Comparison of ENCODE assay signal across 1 cellular context in the genomic region with DNA sequence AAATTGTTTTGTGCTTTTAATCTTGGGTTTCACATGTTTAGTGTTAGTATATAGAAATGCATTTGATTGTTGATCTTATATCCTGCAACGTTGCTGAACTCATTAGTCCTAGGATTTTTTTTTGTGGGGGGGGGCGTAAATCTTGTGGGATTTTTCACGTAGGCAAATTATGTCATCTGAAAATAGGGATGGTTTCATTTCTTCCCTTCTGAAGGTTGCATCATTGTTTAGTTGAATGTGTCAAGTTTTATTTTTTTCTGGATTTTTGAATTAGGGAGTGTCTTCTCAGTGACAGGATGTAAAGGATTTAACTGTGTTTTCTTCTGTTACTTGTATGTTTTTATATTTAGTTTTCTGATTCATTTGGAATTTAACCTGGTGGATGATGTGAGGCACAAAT.
TF ChIP-seq lines count a peak whose summit lies in the region.

No MANE protein-coding gene starts in this region.

TF ChIP-seq in HEK293, 187 proteins besides CTCF, POLR2A, EP300 and RAD21 (continued from another document and continues in another):
- TF ChIP-seq, protein P1, sequence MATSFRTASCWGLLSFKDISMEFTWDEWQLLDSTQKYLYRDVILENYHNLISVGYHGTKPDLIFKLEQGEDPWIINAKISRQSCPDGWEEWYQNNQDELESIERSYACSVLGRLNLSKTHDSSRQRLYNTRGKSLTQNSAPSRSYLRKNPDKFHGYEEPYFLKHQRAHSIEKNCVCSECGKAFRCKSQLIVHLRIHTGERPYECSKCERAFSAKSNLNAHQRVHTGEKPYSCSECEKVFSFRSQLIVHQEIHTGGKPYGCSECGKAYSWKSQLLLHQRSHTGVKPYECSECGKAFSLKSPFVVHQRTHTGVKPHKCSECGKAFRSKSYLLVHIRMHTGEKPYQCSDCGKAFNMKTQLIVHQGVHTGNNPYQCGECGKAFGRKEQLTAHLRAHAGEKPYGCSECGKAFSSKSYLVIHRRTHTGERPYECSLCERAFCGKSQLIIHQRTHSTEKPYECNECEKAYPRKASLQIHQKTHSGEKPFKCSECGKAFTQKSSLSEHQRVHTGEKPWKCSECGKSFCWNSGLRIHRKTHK (tag by site-specific recombination; IDR thresholded peaks at IDR 0.05), result no peak
- TF ChIP-seq ZNF585B (tag by site-specific recombination; IDR thresholded peaks at IDR 0.05), result no peak
- TF ChIP-seq ZNF658 (tag by site-specific recombination; IDR thresholded peaks at IDR 0.05), result no peak
- TF ChIP-seq ZXDB (tag by site-specific recombination; IDR thresholded peaks at IDR 0.05), result no peak
- TF ChIP-seq ZNF558 (tag by site-specific recombination; IDR thresholded peaks at IDR 0.05), result 0 out of 2 replicates have a peak, but pooled peaks have one; percentile 15
- TF ChIP-seq ZNF629 (tag by site-specific recombination; IDR thresholded peaks at IDR 0.05), result peak; percentile 63
- TF ChIP-seq ZNF221 (tag by site-specific recombination; IDR thresholded peaks at IDR 0.05; ENCODE audit: borderline replicate concordance), result no peak
- no peak for TF ChIP-seq HOXD13 (CRISPR knock-in tag; IDR thresholded peaks at IDR 0.05; ENCODE audit: borderline replicate concordance)
- TF ChIP-seq ZNF555 (tag by site-specific recombination; conservative IDR thresholded peaks at IDR 0.05), result no peak
- no peak for TF ChIP-seq TRIM28 (IDR thresholded peaks at IDR 0.05; ENCODE audit: borderline replicate concordance, low read length)
- no peak for TF ChIP-seq ZBTB1 (tag by site-specific recombination; IDR thresholded peaks at IDR 0.05)
- no peak for TF ChIP-seq ZNF48 (tag by site-specific recombination; IDR thresholded peaks at IDR 0.05)
- TF ChIP-seq MYNN (tag by site-specific recombination; IDR thresholded peaks at IDR 0.05; ENCODE audit: borderline replicate concordance), result no peak
- TF ChIP-seq ZFP37 (tag by site-specific recombination; IDR thresholded peaks at IDR 0.05), result no peak
- no peak for TF ChIP-seq KLF1 (tag by site-specific recombination; IDR thresholded peaks at IDR 0.05)
- TF ChIP-seq, protein P2, sequence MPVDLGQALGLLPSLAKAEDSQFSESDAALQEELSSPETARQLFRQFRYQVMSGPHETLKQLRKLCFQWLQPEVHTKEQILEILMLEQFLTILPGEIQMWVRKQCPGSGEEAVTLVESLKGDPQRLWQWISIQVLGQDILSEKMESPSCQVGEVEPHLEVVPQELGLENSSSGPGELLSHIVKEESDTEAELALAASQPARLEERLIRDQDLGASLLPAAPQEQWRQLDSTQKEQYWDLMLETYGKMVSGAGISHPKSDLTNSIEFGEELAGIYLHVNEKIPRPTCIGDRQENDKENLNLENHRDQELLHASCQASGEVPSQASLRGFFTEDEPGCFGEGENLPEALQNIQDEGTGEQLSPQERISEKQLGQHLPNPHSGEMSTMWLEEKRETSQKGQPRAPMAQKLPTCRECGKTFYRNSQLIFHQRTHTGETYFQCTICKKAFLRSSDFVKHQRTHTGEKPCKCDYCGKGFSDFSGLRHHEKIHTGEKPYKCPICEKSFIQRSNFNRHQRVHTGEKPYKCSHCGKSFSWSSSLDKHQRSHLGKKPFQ (tag by site-specific recombination; IDR thresholded peaks at IDR 0.05), result no peak
- no peak for TF ChIP-seq ZNF707 (tag by site-specific recombination; IDR thresholded peaks at IDR 0.05)
- TF ChIP-seq YY1 (tag by site-specific recombination; IDR thresholded peaks at IDR 0.05), result no peak
- TF ChIP-seq, protein P3, sequence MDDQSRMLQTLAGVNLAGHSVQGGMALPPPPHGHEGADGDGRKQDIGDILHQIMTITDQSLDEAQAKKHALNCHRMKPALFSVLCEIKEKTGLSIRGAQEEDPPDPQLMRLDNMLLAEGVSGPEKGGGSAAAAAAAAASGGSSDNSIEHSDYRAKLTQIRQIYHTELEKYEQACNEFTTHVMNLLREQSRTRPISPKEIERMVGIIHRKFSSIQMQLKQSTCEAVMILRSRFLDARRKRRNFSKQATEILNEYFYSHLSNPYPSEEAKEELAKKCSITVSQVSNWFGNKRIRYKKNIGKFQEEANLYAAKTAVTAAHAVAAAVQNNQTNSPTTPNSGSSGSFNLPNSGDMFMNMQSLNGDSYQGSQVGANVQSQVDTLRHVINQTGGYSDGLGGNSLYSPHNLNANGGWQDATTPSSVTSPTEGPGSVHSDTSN (CRISPR knock-in tag; IDR thresholded peaks at IDR 0.05), result no peak
- TF ChIP-seq ZNF121 (tag by site-specific recombination; IDR thresholded peaks at IDR 0.05), result no peak
- no peak for TF ChIP-seq SCRT1 (tag by site-specific recombination; IDR thresholded peaks at IDR 0.05; ENCODE audit: borderline replicate concordance)
- TF ChIP-seq SALL2 (tag by site-specific recombination; IDR thresholded peaks at IDR 0.05; ENCODE audit: borderline replicate concordance), result no peak
- no peak for TF ChIP-seq ZNF211 (tag by site-specific recombination; IDR thresholded peaks at IDR 0.05; ENCODE audit: low read depth)
- TF ChIP-seq ZFP3 (tag by site-specific recombination; IDR thresholded peaks at IDR 0.05; ENCODE audit: low read depth), result no peak
- TF ChIP-seq, protein P4, sequence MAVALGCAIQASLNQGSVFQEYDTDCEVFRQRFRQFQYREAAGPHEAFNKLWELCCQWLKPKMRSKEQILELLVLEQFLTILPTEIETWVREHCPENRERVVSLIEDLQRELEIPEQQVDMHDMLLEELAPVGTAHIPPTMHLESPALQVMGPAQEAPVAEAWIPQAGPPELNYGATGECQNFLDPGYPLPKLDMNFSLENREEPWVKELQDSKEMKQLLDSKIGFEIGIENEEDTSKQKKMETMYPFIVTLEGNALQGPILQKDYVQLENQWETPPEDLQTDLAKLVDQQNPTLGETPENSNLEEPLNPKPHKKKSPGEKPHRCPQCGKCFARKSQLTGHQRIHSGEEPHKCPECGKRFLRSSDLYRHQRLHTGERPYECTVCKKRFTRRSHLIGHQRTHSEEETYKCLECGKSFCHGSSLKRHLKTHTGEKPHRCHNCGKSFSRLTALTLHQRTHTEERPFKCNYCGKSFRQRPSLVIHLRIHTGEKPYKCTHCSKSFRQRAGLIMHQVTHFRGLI (tag by site-specific recombination; IDR thresholded peaks at IDR 0.05), result no peak
- TF ChIP-seq, protein P5, sequence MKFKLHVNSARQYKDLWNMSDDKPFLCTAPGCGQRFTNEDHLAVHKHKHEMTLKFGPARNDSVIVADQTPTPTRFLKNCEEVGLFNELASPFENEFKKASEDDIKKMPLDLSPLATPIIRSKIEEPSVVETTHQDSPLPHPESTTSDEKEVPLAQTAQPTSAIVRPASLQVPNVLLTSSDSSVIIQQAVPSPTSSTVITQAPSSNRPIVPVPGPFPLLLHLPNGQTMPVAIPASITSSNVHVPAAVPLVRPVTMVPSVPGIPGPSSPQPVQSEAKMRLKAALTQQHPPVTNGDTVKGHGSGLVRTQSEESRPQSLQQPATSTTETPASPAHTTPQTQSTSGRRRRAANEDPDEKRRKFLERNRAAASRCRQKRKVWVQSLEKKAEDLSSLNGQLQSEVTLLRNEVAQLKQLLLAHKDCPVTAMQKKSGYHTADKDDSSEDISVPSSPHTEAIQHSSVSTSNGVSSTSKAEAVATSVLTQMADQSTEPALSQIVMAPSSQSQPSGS (tag by site-specific recombination; IDR thresholded peaks at IDR 0.05; ENCODE audit: low read depth), result peak; percentile 65
- no peak for TF ChIP-seq ZNF660 (tag by site-specific recombination; IDR thresholded peaks at IDR 0.05)
- TF ChIP-seq, protein P6, sequence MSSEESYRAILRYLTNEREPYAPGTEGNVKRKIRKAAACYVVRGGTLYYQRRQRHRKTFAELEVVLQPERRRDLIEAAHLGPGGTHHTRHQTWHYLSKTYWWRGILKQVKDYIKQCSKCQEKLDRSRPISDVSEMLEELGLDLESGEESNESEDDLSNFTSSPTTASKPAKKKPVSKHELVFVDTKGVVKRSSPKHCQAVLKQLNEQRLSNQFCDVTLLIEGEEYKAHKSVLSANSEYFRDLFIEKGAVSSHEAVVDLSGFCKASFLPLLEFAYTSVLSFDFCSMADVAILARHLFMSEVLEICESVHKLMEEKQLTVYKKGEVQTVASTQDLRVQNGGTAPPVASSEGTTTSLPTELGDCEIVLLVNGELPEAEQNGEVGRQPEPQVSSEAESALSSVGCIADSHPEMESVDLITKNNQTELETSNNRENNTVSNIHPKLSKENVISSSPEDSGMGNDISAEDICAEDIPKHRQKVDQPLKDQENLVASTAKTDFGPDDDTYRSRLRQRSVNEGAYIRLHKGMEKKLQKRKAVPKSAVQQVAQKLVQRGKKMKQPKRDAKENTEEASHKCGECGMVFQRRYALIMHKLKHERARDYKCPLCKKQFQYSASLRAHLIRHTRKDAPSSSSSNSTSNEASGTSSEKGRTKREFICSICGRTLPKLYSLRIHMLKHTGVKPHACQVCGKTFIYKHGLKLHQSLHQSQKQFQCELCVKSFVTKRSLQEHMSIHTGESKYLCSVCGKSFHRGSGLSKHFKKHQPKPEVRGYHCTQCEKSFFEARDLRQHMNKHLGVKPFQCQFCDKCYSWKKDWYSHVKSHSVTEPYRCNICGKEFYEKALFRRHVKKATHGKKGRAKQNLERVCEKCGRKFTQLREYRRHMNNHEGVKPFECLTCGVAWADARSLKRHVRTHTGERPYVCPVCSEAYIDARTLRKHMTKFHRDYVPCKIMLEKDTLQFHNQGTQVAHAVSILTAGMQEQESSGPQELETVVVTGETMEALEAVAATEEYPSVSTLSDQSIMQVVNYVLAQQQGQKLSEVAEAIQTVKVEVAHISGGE (tag by site-specific recombination; conservative IDR thresholded peaks at IDR 0.05; ENCODE audit: low read depth), result no peak
- TF ChIP-seq REPIN1 (tag by site-specific recombination; IDR thresholded peaks at IDR 0.05; ENCODE audit: low read depth), result no peak
- TF ChIP-seq ZNF416 (tag by site-specific recombination; IDR thresholded peaks at IDR 0.05), result no peak
- TF ChIP-seq, protein P7, sequence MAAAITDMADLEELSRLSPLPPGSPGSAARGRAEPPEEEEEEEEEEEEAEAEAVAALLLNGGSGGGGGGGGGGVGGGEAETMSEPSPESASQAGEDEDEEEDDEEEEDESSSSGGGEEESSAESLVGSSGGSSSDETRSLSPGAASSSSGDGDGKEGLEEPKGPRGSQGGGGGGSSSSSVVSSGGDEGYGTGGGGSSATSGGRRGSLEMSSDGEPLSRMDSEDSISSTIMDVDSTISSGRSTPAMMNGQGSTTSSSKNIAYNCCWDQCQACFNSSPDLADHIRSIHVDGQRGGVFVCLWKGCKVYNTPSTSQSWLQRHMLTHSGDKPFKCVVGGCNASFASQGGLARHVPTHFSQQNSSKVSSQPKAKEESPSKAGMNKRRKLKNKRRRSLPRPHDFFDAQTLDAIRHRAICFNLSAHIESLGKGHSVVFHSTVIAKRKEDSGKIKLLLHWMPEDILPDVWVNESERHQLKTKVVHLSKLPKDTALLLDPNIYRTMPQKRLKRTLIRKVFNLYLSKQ (tag by site-specific recombination; IDR thresholded peaks at IDR 0.05; ENCODE audit: borderline replicate concordance), result no peak
- TF ChIP-seq ZEB2 (tag by site-specific recombination; IDR thresholded peaks at IDR 0.05), result 0 out of 2 replicates have a peak, but pooled peaks have one; percentile 28
- TF ChIP-seq ZNF549 (tag by site-specific recombination; IDR thresholded peaks at IDR 0.05), result no peak
- no peak for TF ChIP-seq GLI4 (tag by site-specific recombination; IDR thresholded peaks at IDR 0.05)
- no peak for TF ChIP-seq SP7 (tag by site-specific recombination; IDR thresholded peaks at IDR 0.05)
- TF ChIP-seq, protein P8, sequence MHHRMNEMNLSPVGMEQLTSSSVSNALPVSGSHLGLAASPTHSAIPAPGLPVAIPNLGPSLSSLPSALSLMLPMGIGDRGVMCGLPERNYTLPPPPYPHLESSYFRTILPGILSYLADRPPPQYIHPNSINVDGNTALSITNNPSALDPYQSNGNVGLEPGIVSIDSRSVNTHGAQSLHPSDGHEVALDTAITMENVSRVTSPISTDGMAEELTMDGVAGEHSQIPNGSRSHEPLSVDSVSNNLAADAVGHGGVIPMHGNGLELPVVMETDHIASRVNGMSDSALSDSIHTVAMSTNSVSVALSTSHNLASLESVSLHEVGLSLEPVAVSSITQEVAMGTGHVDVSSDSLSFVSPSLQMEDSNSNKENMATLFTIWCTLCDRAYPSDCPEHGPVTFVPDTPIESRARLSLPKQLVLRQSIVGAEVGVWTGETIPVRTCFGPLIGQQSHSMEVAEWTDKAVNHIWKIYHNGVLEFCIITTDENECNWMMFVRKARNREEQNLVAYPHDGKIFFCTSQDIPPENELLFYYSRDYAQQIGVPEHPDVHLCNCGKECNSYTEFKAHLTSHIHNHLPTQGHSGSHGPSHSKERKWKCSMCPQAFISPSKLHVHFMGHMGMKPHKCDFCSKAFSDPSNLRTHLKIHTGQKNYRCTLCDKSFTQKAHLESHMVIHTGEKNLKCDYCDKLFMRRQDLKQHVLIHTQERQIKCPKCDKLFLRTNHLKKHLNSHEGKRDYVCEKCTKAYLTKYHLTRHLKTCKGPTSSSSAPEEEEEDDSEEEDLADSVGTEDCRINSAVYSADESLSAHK (tag by site-specific recombination; IDR thresholded peaks at IDR 0.05), result peak; percentile 66; the same call in 1 of the 2 replicates
- no peak for TF ChIP-seq KLF8 (tag by site-specific recombination; IDR thresholded peaks at IDR 0.05)
- TF ChIP-seq, protein P9, sequence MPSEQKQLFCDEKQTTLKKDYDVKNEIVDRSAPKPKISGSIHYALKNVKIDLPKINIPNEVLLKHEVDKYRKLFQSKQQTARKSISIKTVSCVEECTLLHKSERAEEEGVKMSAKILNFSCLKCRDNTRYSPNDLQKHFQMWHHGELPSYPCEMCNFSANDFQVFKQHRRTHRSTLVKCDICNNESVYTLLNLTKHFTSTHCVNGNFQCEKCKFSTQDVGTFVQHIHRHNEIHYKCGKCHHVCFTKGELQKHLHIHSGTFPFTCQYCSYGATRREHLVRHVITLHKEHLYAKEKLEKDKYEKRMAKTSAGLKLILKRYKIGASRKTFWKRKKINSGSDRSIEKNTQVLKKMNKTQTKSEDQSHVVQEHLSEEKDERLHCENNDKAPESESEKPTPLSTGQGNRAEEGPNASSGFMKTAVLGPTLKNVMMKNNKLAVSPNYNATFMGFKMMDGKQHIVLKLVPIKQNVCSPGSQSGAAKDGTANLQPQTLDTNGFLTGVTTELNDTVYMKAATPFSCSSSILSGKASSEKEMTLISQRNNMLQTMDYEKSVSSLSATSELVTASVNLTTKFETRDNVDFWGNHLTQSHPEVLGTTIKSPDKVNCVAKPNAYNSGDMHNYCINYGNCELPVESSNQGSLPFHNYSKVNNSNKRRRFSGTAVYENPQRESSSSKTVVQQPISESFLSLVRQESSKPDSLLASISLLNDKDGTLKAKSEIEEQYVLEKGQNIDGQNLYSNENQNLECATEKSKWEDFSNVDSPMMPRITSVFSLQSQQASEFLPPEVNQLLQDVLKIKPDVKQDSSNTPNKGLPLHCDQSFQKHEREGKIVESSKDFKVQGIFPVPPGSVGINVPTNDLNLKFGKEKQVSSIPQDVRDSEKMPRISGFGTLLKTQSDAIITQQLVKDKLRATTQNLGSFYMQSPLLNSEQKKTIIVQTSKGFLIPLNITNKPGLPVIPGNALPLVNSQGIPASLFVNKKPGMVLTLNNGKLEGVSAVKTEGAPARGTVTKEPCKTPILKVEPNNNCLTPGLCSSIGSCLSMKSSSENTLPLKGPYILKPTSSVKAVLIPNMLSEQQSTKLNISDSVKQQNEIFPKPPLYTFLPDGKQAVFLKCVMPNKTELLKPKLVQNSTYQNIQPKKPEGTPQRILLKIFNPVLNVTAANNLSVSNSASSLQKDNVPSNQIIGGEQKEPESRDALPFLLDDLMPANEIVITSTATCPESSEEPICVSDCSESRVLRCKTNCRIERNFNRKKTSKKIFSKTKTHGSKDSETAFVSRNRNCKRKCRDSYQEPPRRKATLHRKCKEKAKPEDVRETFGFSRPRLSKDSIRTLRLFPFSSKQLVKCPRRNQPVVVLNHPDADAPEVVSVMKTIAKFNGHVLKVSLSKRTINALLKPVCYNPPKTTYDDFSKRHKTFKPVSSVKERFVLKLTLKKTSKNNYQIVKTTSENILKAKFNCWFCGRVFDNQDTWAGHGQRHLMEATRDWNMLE (tag by site-specific recombination; conservative IDR thresholded peaks at IDR 0.05; ENCODE audit: low read depth), result no peak
